8 cellular contexts compared by ENCODE assay signal in the genomic region with DNA sequence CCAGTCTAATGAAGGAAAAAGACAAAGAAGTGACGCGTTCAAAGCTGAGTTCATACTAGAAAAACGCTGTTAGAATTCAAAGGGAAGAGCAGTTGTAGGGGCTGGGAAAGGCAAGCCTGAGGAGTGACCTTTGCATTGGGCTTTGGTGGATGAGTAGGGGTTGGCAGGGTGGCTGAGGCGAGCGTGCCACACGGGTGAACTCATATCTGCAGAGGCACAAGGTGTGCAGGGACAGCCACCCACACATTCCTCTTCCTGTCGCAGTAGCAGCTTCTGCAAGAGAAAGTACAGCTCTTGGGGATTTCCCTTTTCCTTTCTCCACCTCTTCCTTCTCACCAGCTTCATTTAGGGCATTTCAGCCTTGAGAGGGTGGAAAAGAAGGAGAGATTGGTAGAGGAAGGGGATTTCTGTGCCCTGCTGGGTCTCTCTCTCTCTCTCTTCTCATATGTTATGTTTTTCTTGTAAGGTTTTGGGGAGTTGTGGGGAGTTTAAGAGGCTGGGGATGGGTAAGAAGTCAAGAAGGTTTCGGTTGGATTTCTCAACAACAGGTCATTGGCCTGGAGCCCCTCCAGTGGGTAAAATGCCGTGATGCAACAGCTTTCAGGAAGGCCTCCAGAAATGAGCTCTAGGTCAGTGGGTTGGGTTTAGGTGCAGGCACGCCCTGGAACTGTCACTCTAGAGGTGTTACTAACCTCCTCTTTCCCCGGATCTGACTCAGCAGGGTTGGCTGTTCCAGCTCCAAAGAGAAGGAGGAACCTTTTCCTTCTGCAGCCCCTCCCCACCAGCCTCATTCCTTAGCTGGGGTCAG. TPM values are rescaled to one million over a fixed set of nuclear protein-coding genes. Genes with fewer than 3 reads are reported as not detected.
DNase-seq lines count a peak whose midpoint lies in the region; ATAC-seq and TF ChIP-seq lines count a peak whose summit lies in the region.

No MANE protein-coding gene starts in this region.

- no peak for TF ChIP-seq CTCF in GM10266 (IDR thresholded peaks at IDR 0.05; ENCODE audit: control insufficient read depth, insufficient read depth, low read depth, missing control alignments)
- peak in 1 of 6 experiments; percentile 12 for TF ChIP-seq CTCF in esophagus squamous epithelium (IDR thresholded peaks at IDR 0.05)

- peaks cover 3% of the 10 kb centered on the region for H3K36me3 Mint-ChIP-seq in activated CD8-positive, alpha-beta memory T cell treated with anti-CD3 and anti-CD28 coated beads, Interleukin-2, amount 10 ng/mL, durations not matched to agents 7 days and 5 days

- no peaks in the 10 kb centered on the region for H3K36me3 ChIP-seq in esophagus squamous epithelium

- no peaks in the 10 kb centered on the region for H3K9me3 ChIP-seq in esophagus squamous epithelium

- peaks cover 31% of the 10 kb centered on the region for H3K4me1 Mint-ChIP-seq in activated CD8-positive, alpha-beta memory T cell treated with anti-CD3 and anti-CD28 coated beads, Interleukin-2, amount 10 ng/mL, durations not matched to agents 7 days and 5 days

- TF ChIP-seq POLR2A in esophagus squamous epithelium (IDR thresholded peaks at IDR 0.05) = no peak

- no peaks in the 10 kb centered on the region for H3K27me3 Mint-ChIP-seq in activated CD8-positive, alpha-beta memory T cell treated with anti-CD3 and anti-CD28 coated beads, Interleukin-2, amount 10 ng/mL, durations not matched to agents 7 days and 5 days

- WGBS in esophagus squamous epithelium, 2 donors = 27 to 28% methylated on average over 9 to 11 of the region's 11 CpGs

- ATAC-seq in HG02571 (IDR thresholded peaks at IDR 0.05; ENCODE audit: unreplicated experiment) (peak; percentile 46), GM18519 (IDR thresholded peaks at IDR 0.05; ENCODE audit: low FRiP score, unreplicated experiment) (no peak)
- ATAC-seq in activated CD8-positive, alpha-beta memory T cell treated with anti-CD3 and anti-CD28 coated beads, Interleukin-2, amount 10 ng/mL, durations not matched to agents 7 days and 5 days = peak; percentile 89

- H3K4me1 ChIP-seq in esophagus squamous epithelium = peaks cover 28 to 66% (median 52%) of the 10 kb centered on the region in 3 donors

- no peaks in the 10 kb centered on the region for H3K9me3 Mint-ChIP-seq in activated CD8-positive, alpha-beta memory T cell treated with anti-CD3 and anti-CD28 coated beads, Interleukin-2, amount 10 ng/mL, durations not matched to agents 7 days and 5 days (ENCODE audit: low read depth)

- peak overlapping the region; percentile 80 to 90 (median 88) for H3K27ac ChIP-seq in esophagus squamous epithelium

- H3K4me3 ChIP-seq in esophagus squamous epithelium = peak overlapping the region in 3 of 4 donors; percentile 18 to 52 (median 29)

- peak overlapping the region; percentile 85 for H3K27ac Mint-ChIP-seq in activated CD8-positive, alpha-beta memory T cell treated with anti-CD3 and anti-CD28 coated beads, Interleukin-2, amount 10 ng/mL, durations not matched to agents 7 days and 5 days

- peak overlapping the region; percentile 43 for H3K4me3 Mint-ChIP-seq in activated CD8-positive, alpha-beta memory T cell treated with anti-CD3 and anti-CD28 coated beads, Interleukin-2, amount 10 ng/mL, durations not matched to agents 7 days and 5 days

- DNase-seq in GM10266 (ENCODE audit: extremely low spot score) (peak; percentile 53), NCI-H460 (ENCODE audit: extremely low read depth, low read depth) (peak; percentile 93), esophagus squamous epithelium (lab: John Stamatoyannopoulos, UW) (no peak), renal cortical epithelial cell (ENCODE audit: low read depth) (peak; percentile 91), hepatic stellate cell (ENCODE audit: low spot score) (no peak)
- DNase-seq in activated CD8-positive, alpha-beta memory T cell treated with anti-CD3 and anti-CD28 coated beads, Interleukin-2, amount 10 ng/mL, durations not matched to agents 7 days and 5 days = peak; percentile 84

- no peaks in the 10 kb centered on the region for H3K27me3 ChIP-seq in esophagus squamous epithelium

- CTCF ChIA-PET in activated CD8-positive, alpha-beta memory T cell treated with anti-CD3 and anti-CD28 coated beads, Interleukin-2, amount 10 ng/mL, durations not matched to agents 7 days and 5 days (lab: Charles Lee) = interaction anchor here (0.7 to 7.3 kb wide), 40 partner anchors 11 to 925 kb away, joined by 3 to 111 read pairs (median 10); partner anchors contain the start of genes HPCAL1 and ODC1

- intact Hi-C loops in esophagus squamous epithelium (cut with DNase I) = loop anchor here (5.0 kb wide), 1 partner anchor 106 kb away; the partner anchor contains the start of gene HPCAL1

RNA-seq across cellular contexts. Expression of gene ODC1, which starts 40.1 kb away (rescaled TPM):
- total RNA-seq in NCI-H460 (2014; rRNA removed; shearing (Covaris generic)) = 630 and 656 TPM in 2 replicates
- polyA plus RNA-seq in NCI-H460 (2014; cell fraction: nucleus; rRNA removed) = 469 and 518 TPM in 2 replicates
- total RNA-seq in activated CD8-positive, alpha-beta memory T cell treated with anti-CD3 and anti-CD28 coated beads, Interleukin-2, amount 10 ng/mL, durations not matched to agents 7 days and 5 days = 10 to 100 TPM; 64.8 to 80.3 TPM
- total RNA-seq in esophagus squamous epithelium = 10 to 100 TPM; 14.9 to 66.8 (median 26.3) TPM
- 79.7 and 133 TPM in 2 replicates for total RNA-seq in renal cortical epithelial cell

Comparison
In these comparisons a context has a peak if more than half of its experiments do, and no peak if none do; other contexts are left out.
1. DNase-seq: peak in GM10266 (single experiment), NCI-H460 (single experiment), activated CD8-positive, alpha-beta memory T cell treated with anti-CD3 and anti-CD28 coated beads, Interleukin-2, amount 10 ng/mL, durations not matched to agents 7 days and 5 days (single experiment) and renal cortical epithelial cell (single experiment); none in esophagus squamous epithelium (single experiment) and hepatic stellate cell (single experiment).